1 cellular context compared by ENCODE assay signal in the genomic region with DNA sequence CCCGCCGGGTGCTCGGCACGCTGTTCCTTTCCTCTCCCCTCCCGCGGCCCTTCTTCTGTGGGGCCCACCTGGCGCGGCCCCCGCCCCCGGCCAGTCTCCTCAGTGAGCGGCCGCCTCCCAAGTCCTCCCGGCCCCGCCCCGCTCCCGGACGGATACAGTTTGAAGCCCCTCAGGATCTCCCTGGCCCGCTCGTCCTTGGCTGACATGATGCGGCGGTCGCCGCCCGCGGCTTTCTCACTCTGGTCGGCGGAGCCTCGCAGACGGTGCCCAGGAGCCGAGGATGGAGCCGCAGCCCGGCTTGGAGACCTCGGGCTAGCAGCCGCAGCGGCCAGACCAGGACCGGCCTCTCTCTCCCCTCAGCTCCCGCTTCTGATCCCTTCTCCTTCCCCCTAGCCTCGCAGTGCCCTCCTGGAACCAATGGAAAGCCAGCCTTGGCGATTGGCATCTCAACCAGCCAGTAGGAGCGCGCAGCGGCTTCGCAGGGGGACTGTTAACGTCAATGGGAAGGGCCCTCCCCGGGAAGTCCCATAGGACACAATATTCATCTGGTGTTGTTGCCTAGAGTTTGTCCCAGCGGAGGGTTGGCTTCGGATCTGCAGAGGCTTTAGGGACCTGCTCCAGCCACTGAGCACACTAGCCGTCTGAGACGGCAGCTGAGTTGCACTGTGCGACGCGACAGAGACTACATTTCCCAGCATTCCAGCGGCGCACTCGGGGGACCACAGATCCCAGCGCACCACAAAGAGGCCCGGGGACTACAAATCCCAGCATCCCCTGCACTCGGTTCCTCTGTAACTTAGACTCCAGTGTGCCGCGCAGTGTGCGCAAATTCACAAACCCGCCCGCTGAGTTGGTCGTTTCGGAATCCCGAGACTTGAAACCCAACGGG.
TF ChIP-seq lines count a peak whose summit lies in the region.

Gene PDE6D (minus strand): TSS at position 374 of the 889 bp plus-strand sequence. CDS start 168 bp downstream, at position 206.

TF ChIP-seq in HepG2, 621 proteins besides CTCF, POLR2A, EP300 and RAD21 (continued from another document and continues in another):
- TF ChIP-seq HMGXB4 (CRISPR knock-in tag; IDR thresholded peaks at IDR 0.05; ENCODE audit: borderline replicate concordance in 1 of 2, low read depth in 1 of 2), result peak; percentile 80 to 82; a peak in 3 of 4 replicates
- peak; percentile 43; the same call in 1 of the 2 replicates for TF ChIP-seq SRF (IDR thresholded peaks at IDR 0.05; ENCODE audit: low read depth, low read length)
- peak; percentile 89 for TF ChIP-seq UBTF (CRISPR knock-in tag; IDR thresholded peaks at IDR 0.05)
- TF ChIP-seq ZFP82 (CRISPR knock-in tag; IDR thresholded peaks at IDR 0.05; ENCODE audit: borderline replicate concordance), result 0 out of 2 replicates have a peak, but pooled peaks have one; percentile 64
- TF ChIP-seq KLF9 (CRISPR knock-in tag; IDR thresholded peaks at IDR 0.05; ENCODE audit: low read depth), result no peak; the same call in 1 of the 2 replicates
- TF ChIP-seq TAF1 (CRISPR knock-in tag; IDR thresholded peaks at IDR 0.05), result peak; percentile 73
- TF ChIP-seq, protein P1, sequence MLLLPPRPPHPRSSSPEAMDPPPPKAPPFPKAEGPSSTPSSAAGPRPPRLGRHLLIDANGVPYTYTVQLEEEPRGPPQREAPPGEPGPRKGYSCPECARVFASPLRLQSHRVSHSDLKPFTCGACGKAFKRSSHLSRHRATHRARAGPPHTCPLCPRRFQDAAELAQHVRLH (CRISPR knock-in tag; IDR thresholded peaks at IDR 0.05; ENCODE audit: borderline replicate concordance, low read depth), result peak; percentile 35; the same call in 1 of the 2 replicates
- TF ChIP-seq ZNF770 (CRISPR knock-in tag; IDR thresholded peaks at IDR 0.05), result no peak
- no peak for TF ChIP-seq ZNF768 (CRISPR knock-in tag; IDR thresholded peaks at IDR 0.05)
- TF ChIP-seq NFKBIZ (CRISPR knock-in tag; IDR thresholded peaks at IDR 0.05), result no peak
- no peak for TF ChIP-seq SNRNP70 (IDR thresholded peaks at IDR 0.05; ENCODE audit: low read depth, low read length)
- TF ChIP-seq SETDB1 (CRISPR knock-in tag; IDR thresholded peaks at IDR 0.05; ENCODE audit: borderline replicate concordance), result no peak
- no peak for TF ChIP-seq ZNF468 (CRISPR knock-in tag; IDR thresholded peaks at IDR 0.05)
- peak; percentile 82; the same call in 1 of the 2 replicates for TF ChIP-seq NFE2L1 (CRISPR knock-in tag; IDR thresholded peaks at IDR 0.05; ENCODE audit: borderline replicate concordance)
- TF ChIP-seq NKX3-1 (CRISPR knock-in tag; IDR thresholded peaks at IDR 0.05), result 0 out of 2 replicates have a peak, but pooled peaks have one; percentile 82
- TF ChIP-seq, protein P2, sequence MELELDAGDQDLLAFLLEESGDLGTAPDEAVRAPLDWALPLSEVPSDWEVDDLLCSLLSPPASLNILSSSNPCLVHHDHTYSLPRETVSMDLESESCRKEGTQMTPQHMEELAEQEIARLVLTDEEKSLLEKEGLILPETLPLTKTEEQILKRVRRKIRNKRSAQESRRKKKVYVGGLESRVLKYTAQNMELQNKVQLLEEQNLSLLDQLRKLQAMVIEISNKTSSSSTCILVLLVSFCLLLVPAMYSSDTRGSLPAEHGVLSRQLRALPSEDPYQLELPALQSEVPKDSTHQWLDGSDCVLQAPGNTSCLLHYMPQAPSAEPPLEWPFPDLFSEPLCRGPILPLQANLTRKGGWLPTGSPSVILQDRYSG (CRISPR knock-in tag; IDR thresholded peaks at IDR 0.05), result no peak; the same call in 1 of the 2 replicates
- no peak for TF ChIP-seq RBAK (CRISPR knock-in tag; IDR thresholded peaks at IDR 0.05)
- TF ChIP-seq ZFY (CRISPR knock-in tag; IDR thresholded peaks at IDR 0.05), result peak; percentile 81
- TF ChIP-seq, protein P3, sequence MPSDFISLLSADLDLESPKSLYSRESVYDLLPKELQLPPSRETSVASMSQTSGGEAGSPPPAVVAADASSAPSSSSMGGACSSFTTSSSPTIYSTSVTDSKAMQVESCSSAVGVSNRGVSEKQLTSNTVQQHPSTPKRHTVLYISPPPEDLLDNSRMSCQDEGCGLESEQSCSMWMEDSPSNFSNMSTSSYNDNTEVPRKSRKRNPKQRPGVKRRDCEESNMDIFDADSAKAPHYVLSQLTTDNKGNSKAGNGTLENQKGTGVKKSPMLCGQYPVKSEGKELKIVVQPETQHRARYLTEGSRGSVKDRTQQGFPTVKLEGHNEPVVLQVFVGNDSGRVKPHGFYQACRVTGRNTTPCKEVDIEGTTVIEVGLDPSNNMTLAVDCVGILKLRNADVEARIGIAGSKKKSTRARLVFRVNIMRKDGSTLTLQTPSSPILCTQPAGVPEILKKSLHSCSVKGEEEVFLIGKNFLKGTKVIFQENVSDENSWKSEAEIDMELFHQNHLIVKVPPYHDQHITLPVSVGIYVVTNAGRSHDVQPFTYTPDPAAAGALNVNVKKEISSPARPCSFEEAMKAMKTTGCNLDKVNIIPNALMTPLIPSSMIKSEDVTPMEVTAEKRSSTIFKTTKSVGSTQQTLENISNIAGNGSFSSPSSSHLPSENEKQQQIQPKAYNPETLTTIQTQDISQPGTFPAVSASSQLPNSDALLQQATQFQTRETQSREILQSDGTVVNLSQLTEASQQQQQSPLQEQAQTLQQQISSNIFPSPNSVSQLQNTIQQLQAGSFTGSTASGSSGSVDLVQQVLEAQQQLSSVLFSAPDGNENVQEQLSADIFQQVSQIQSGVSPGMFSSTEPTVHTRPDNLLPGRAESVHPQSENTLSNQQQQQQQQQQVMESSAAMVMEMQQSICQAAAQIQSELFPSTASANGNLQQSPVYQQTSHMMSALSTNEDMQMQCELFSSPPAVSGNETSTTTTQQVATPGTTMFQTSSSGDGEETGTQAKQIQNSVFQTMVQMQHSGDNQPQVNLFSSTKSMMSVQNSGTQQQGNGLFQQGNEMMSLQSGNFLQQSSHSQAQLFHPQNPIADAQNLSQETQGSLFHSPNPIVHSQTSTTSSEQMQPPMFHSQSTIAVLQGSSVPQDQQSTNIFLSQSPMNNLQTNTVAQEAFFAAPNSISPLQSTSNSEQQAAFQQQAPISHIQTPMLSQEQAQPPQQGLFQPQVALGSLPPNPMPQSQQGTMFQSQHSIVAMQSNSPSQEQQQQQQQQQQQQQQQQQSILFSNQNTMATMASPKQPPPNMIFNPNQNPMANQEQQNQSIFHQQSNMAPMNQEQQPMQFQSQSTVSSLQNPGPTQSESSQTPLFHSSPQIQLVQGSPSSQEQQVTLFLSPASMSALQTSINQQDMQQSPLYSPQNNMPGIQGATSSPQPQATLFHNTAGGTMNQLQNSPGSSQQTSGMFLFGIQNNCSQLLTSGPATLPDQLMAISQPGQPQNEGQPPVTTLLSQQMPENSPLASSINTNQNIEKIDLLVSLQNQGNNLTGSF (CRISPR knock-in tag; IDR thresholded peaks at IDR 0.05), result 0 out of 2 replicates have a peak, but pooled peaks have one; percentile 37
- no peak; the same call in 1 of the 2 replicates for TF ChIP-seq ZNF550 (CRISPR knock-in tag; IDR thresholded peaks at IDR 0.05; ENCODE audit: borderline replicate concordance)
- TF ChIP-seq ZNF563 (CRISPR knock-in tag; IDR thresholded peaks at IDR 0.05), result peak; percentile 89
- TF ChIP-seq CAMTA2 (CRISPR knock-in tag; IDR thresholded peaks at IDR 0.05; ENCODE audit: borderline replicate concordance), result 0 out of 2 replicates have a peak, but pooled peaks have one; percentile 62
- no peak for TF ChIP-seq SYNCRIP (IDR thresholded peaks at IDR 0.05; ENCODE audit: insufficient read depth, low read depth, low read length)
- TF ChIP-seq ZNF317 (CRISPR knock-in tag; IDR thresholded peaks at IDR 0.05), result peak; percentile 76; the same call in 1 of the 2 replicates
- TF ChIP-seq, protein P4, sequence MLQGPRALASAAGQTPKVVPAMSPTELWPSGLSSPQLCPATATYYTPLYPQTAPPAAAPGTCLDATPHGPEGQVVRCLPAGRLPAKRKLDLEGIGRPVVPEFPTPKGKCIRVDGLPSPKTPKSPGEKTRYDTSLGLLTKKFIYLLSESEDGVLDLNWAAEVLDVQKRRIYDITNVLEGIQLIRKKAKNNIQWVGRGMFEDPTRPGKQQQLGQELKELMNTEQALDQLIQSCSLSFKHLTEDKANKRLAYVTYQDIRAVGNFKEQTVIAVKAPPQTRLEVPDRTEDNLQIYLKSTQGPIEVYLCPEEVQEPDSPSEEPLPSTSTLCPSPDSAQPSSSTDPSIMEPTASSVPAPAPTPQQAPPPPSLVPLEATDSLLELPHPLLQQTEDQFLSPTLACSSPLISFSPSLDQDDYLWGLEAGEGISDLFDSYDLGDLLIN (CRISPR knock-in tag; IDR thresholded peaks at IDR 0.05; ENCODE audit: borderline replicate concordance), result peak; percentile 87; the same call in 1 of the 2 replicates
- TF ChIP-seq NCOA5 (CRISPR knock-in tag; IDR thresholded peaks at IDR 0.05), result no peak
- peak; percentile 95 for TF ChIP-seq KMT2B (CRISPR knock-in tag; IDR thresholded peaks at IDR 0.05)
- no peak for TF ChIP-seq ZNF382 (CRISPR knock-in tag; IDR thresholded peaks at IDR 0.05; ENCODE audit: borderline replicate concordance)
- TF ChIP-seq KLF12 (CRISPR knock-in tag; IDR thresholded peaks at IDR 0.05; ENCODE audit: borderline replicate concordance), result 0 out of 2 replicates have a peak, but pooled peaks have one; percentile 34
- 0 out of 2 replicates have a peak, but pooled peaks have one; percentile 40 for TF ChIP-seq FOXJ3 (CRISPR knock-in tag; IDR thresholded peaks at IDR 0.05; ENCODE audit: borderline replicate concordance)
- peak; percentile 74 for TF ChIP-seq GABPA (IDR thresholded peaks at IDR 0.05; ENCODE audit: low read depth, low read length)
- peak; percentile 93 for TF ChIP-seq GABPA (CRISPR knock-in tag; IDR thresholded peaks at IDR 0.05; ENCODE audit: low read depth)
- TF ChIP-seq NFE2L2 (IDR thresholded peaks at IDR 0.05; ENCODE audit: low read length), result no peak
- TF ChIP-seq, protein P5, sequence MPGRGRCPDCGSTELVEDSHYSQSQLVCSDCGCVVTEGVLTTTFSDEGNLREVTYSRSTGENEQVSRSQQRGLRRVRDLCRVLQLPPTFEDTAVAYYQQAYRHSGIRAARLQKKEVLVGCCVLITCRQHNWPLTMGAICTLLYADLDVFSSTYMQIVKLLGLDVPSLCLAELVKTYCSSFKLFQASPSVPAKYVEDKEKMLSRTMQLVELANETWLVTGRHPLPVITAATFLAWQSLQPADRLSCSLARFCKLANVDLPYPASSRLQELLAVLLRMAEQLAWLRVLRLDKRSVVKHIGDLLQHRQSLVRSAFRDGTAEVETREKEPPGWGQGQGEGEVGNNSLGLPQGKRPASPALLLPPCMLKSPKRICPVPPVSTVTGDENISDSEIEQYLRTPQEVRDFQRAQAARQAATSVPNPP (CRISPR knock-in tag; IDR thresholded peaks at IDR 0.05), result 0 out of 2 replicates have a peak, but pooled peaks have one; percentile 39
- TF ChIP-seq AGO2 (optimal IDR thresholded peaks at IDR 0.05; ENCODE audit: low read depth, low read length), result peak; percentile 17
- TF ChIP-seq TRAFD1 (CRISPR knock-in tag; IDR thresholded peaks at IDR 0.05; ENCODE audit: borderline replicate concordance), result no peak; the same call in 1 of the 2 replicates
- no peak for TF ChIP-seq RCOR2 (CRISPR knock-in tag; IDR thresholded peaks at IDR 0.05)
- no peak for TF ChIP-seq HOXA9 (CRISPR knock-in tag; IDR thresholded peaks at IDR 0.05; ENCODE audit: borderline replicate concordance)
- peak; percentile 80; the same call in 1 of the 2 replicates for TF ChIP-seq IRF2 (CRISPR knock-in tag; IDR thresholded peaks at IDR 0.05)
